23 cellular contexts compared by ENCODE assay signal in genomic region chr17:78224226-78225087, GRCh38. TPM values are rescaled to one million over a fixed set of nuclear protein-coding genes. Genes with fewer than 3 reads are reported as not detected.
DNase-seq lines count a peak whose midpoint lies in the region; ATAC-seq, FAIRE-seq and TF ChIP-seq lines count a peak whose summit lies in the region.
"Had no signal": no experiment of that assay in that cellular context is flagged by ENCODE, and none has a peak within 500 bp of the region (broad histone marks: within the 10 kb centered on the region; RNA-seq: fewer than 3 reads in every experiment).

No MANE protein-coding gene starts in this region.

- no peak for TF ChIP-seq CTCF in H1 (IDR thresholded peaks at IDR 0.05; ENCODE audit: control extremely low read depth in 1 of 3, insufficient read depth in 1 of 3, low read depth in 1 of 3, low read length in 3 of 3)
- no peak for TF ChIP-seq CTCF in nephron progenitor cell (IDR thresholded peaks at IDR 0.05)
- no peak for TF ChIP-seq CTCF in GM20000 (IDR thresholded peaks at IDR 0.05; ENCODE audit: extremely low read depth, missing control alignments)

- no peaks in the 10 kb centered on the region for H3K9me3 Mint-ChIP-seq in CD4-positive, CD25-positive, alpha-beta regulatory T cell
- H3K9me3 Mint-ChIP-seq in nephron progenitor cell, result no peaks in the 10 kb centered on the region
- H3K9me3 Mint-ChIP-seq: natural killer cell; stimulated activated memory B cell treated with anti-CD40 and anti-IgM and Interleukin-4, amounts not matched to agents 10 μg/mL and 1 μg/mL and 100 μg/mL, for 72 hours had no signal

- peaks cover 0 to 3% of the 10 kb centered on the region in 2 experiments for H4K20me1 ChIP-seq in H1 (replicated peaks in 1 of 2; ENCODE audit: control insufficient read depth in 1 of 2, insufficient read depth in 2 of 2, low read length in 2 of 2)

- H4K8ac ChIP-seq in H1 (ENCODE audit: extremely low read depth, insufficient read depth, low read length), result no peak overlapping the region

- H3K4me1 Mint-ChIP-seq in CD4-positive, CD25-positive, alpha-beta regulatory T cell, result peaks cover 0 to 17% (median 2%) of the 10 kb centered on the region in 4 donors
- peaks cover 21% of the 10 kb centered on the region for H3K4me1 Mint-ChIP-seq in nephron progenitor cell

- H3K18ac ChIP-seq in H1 (ENCODE audit: extremely low read depth, low read length), result no peak overlapping the region

- no peak for FAIRE-seq in H1 (lab: Jason Lieb, UNC)
- FAIRE-seq: RCC 7860 had no signal

- H2AFZ ChIP-seq in H1 (ENCODE audit: low read length), result no peak overlapping the region

- no peak overlapping the region for H3K14ac ChIP-seq in H1 (ENCODE audit: insufficient read length)

- peak overlapping the region in 2 of 3 donors; percentile 11 to 56 for H3K27ac Mint-ChIP-seq in CD4-positive, CD25-positive, alpha-beta regulatory T cell
- peak overlapping the region; percentile 91 for H3K27ac Mint-ChIP-seq in nephron progenitor cell
- H3K27ac Mint-ChIP-seq: activated naive CD8-positive, alpha-beta T cell; natural killer cell; stimulated activated memory B cell treated with anti-CD40 and anti-IgM and Interleukin-4, amounts not matched to agents 10 μg/mL and 1 μg/mL and 100 μg/mL, for 72 hours had no signal

- H4K91ac ChIP-seq in H1 (replicated peaks; ENCODE audit: insufficient read length, low read length), result no peak overlapping the region

- no peak overlapping the region for H3K9ac ChIP-seq in H1 (replicated peaks in 1 of 4; ENCODE audit: extremely low read depth in 1 of 4, low read depth in 3 of 4, low read length in 3 of 4)

- no peak overlapping the region for H3K27ac ChIP-seq in CD4-positive, CD25-positive, alpha-beta regulatory T cell (ENCODE audit: insufficient read depth, low read length, poor library complexity, severe bottlenecking)
- no peak overlapping the region for H3K27ac ChIP-seq in H1 (ENCODE audit: low read depth, low read length)

- H3K4me3 Mint-ChIP-seq in CD4-positive, CD25-positive, alpha-beta regulatory T cell, result no peak overlapping the region
- no peak overlapping the region for H3K4me3 Mint-ChIP-seq in nephron progenitor cell
- H3K4me3 Mint-ChIP-seq: activated naive CD8-positive, alpha-beta T cell; natural killer cell; stimulated activated memory B cell treated with anti-CD40 and anti-IgM and Interleukin-4, amounts not matched to agents 10 μg/mL and 1 μg/mL and 100 μg/mL, for 72 hours had no signal

- no peaks in the 10 kb centered on the region for H3K9me3 ChIP-seq in CD4-positive, CD25-positive, alpha-beta regulatory T cell (ENCODE audit: control insufficient read depth in 2 of 2, low read length in 2 of 2)
- no peaks in the 10 kb centered on the region for H3K9me3 ChIP-seq in H1 (ENCODE audit: insufficient read depth in 2 of 2, low read depth in 1 of 2, low read length in 1 of 2)
- H3K9me3 ChIP-seq: heart left ventricle, right lobe of liver, uterus had no signal

- H2BK20ac ChIP-seq in H1 (ENCODE audit: low read length), result no peak overlapping the region

- H3K27me3 Mint-ChIP-seq in CD4-positive, CD25-positive, alpha-beta regulatory T cell, result peaks cover 5% of the 10 kb centered on the region
- peaks cover 20% of the 10 kb centered on the region for H3K27me3 Mint-ChIP-seq in nephron progenitor cell (ENCODE audit: low read depth, poor library complexity)

- no peaks in the 10 kb centered on the region for H3K23me2 ChIP-seq in H1 (ENCODE audit: low read depth, low read length)

- H3K4me2 ChIP-seq in H1 (ENCODE audit: insufficient read depth in 1 of 2, low read depth in 2 of 2, low read length in 2 of 2), result no peak overlapping the region

- H2BK15ac ChIP-seq in H1 (ENCODE audit: low read length), result no peak overlapping the region

- no peak for ATAC-seq in CD4-positive, CD25-positive, alpha-beta regulatory T cell (ENCODE audit: low read depth in 2 of 2)
- ATAC-seq: heart left ventricle; natural killer cell; stimulated activated memory B cell treated with anti-CD40 and anti-IgM and Interleukin-4, amounts not matched to agents 10 μg/mL and 1 μg/mL and 100 μg/mL, for 72 hours had no signal

- no peak for TF ChIP-seq EP300 in H1 (IDR thresholded peaks at IDR 0.05; ENCODE audit: borderline replicate concordance in 1 of 2, low read depth in 2 of 2, low read length in 2 of 2)

- intact Hi-C loops in posterior vena cava (cut with DNase I), result no loop called here

- no peak overlapping the region for H2BK5ac ChIP-seq in H1 (ENCODE audit: low read depth, low read length)

- no peaks in the 10 kb centered on the region for H3K36me3 ChIP-seq in CD4-positive, CD25-positive, alpha-beta regulatory T cell (ENCODE audit: control insufficient read depth, insufficient read depth, low read length)
- H3K36me3 ChIP-seq in H1 (ENCODE audit: control insufficient read depth in 2 of 4, insufficient read depth in 4 of 4, low read length in 3 of 4), result peaks cover 13 to 37% (median 26%) of the 10 kb centered on the region in 4 experiments
- H3K36me3 ChIP-seq: right lobe of liver, uterus had no signal

- DNase-seq in CD4-positive, CD25-positive, alpha-beta regulatory T cell, result no peak
- DNase-seq in NCI-H82 treated with DMSO at 0.1 percent for 48 hours (lab: John Stamatoyannopoulos, UW; ENCODE audit: unreplicated experiment) (peak; percentile 44), H1 (ENCODE audit: low read depth in 1 of 2, low spot score in 2 of 2) (no peak), nephron progenitor cell (no peak), COLO829 (ENCODE audit: low spot score) (no peak), NCI-H1417 (lab: John Stamatoyannopoulos, UW) (no peak), posterior vena cava (ENCODE audit: low spot score) (no peak), GM20000 (ENCODE audit: low spot score) (no peak)
- DNase-seq: ACHN; activated CD4-positive, alpha-beta T cell treated with anti-CD3 and anti-CD28 coated beads for 1 hour; Calu3; GOT3; heart left ventricle; natural killer cell; NCI-H1048; NCI-H526; right lobe of liver; uterus had no signal

- no peaks in the 10 kb centered on the region for H3K36me3 Mint-ChIP-seq in CD4-positive, CD25-positive, alpha-beta regulatory T cell
- peaks cover 31% of the 10 kb centered on the region for H3K36me3 Mint-ChIP-seq in nephron progenitor cell (ENCODE audit: low read depth)
- H3K36me3 Mint-ChIP-seq: activated naive CD8-positive, alpha-beta T cell; natural killer cell; stimulated activated memory B cell treated with anti-CD40 and anti-IgM and Interleukin-4, amounts not matched to agents 10 μg/mL and 1 μg/mL and 100 μg/mL, for 72 hours had no signal

- WGBS in H1 (ENCODE audit: extremely low coverage in 1 of 2, insufficient coverage in 1 of 2, insufficient read length in 1 of 2, insufficient replicate concordance in 2 of 2, low coverage in 1 of 2, low lambda C conversion rate in 2 of 2, missing lambda C conversion rate in 1 of 2), 2 experiments, result 91% methylated on average over 27 of the region's 27 CpGs; no CpG with 5 or more reads in 1 of the 2 experiments

- H3K4ac ChIP-seq in H1 (replicated peaks; ENCODE audit: insufficient read length, low read depth, low read length), result no peak overlapping the region

- no peaks in the 10 kb centered on the region for H3K4me1 ChIP-seq in CD4-positive, CD25-positive, alpha-beta regulatory T cell (ENCODE audit: control insufficient read depth, insufficient read depth, low read length, poor library complexity, severe bottlenecking)
- H3K4me1 ChIP-seq in H1 (replicated peaks in 1 of 4; ENCODE audit: control insufficient read depth in 3 of 4, insufficient read depth in 4 of 4, low read length in 3 of 4), result peaks cover 0 to 3% (median 1%) of the 10 kb centered on the region in 4 experiments; a peak in 3 of 7 replicates
- H3K4me1 ChIP-seq: right lobe of liver, uterus had no signal

- no peaks in the 10 kb centered on the region for H3K27me3 ChIP-seq in CD4-positive, CD25-positive, alpha-beta regulatory T cell (ENCODE audit: control insufficient read depth, insufficient read depth, low read length)
- H3K27me3 ChIP-seq in H1 (replicated peaks in 1 of 4; ENCODE audit: control insufficient read depth in 3 of 4, extremely low read depth in 1 of 4, insufficient read depth in 3 of 4, low read length in 3 of 4), result no peaks in the 10 kb centered on the region
- H3K27me3 ChIP-seq: heart left ventricle, right lobe of liver, uterus had no signal

- H3K4me3 ChIP-seq in CD4-positive, CD25-positive, alpha-beta regulatory T cell (ENCODE audit: low read depth, low read length), result no peak overlapping the region
- no peak overlapping the region for H3K4me3 ChIP-seq in H1 (ENCODE audit: extremely low read depth in 1 of 4, insufficient read depth in 2 of 4, low read depth in 3 of 4, low read length in 4 of 4)
- H3K4me3 ChIP-seq: heart left ventricle, right lobe of liver, uterus had no signal

- TF ChIP-seq POLR2A in H1 (IDR thresholded peaks at IDR 0.05; ENCODE audit: control extremely low read depth in 1 of 2, low read depth in 2 of 2, low read length in 2 of 2), result no peak

- CTCF ChIA-PET in H1 (lab: Charles Lee; ENCODE audit: partially characterized antibody), result interaction anchor here (0.6 to 3.3 kb wide), 5 partner anchors 10 to 280 kb away, joined by 3 to 27 read pairs (median 4); no protein-coding TSS in a partner anchor

- H2AK5ac ChIP-seq in H1 (ENCODE audit: low read depth, low read length), result no peak overlapping the region

- no peaks in the 10 kb centered on the region; the same call in 1 of the 2 replicates for H3K79me1 ChIP-seq in H1 (ENCODE audit: low read depth, low read length)

- no peak overlapping the region for H3K56ac ChIP-seq in H1 (replicated peaks; ENCODE audit: insufficient read length, low read depth, low read length)

- no peak overlapping the region for H2BK12ac ChIP-seq in H1 (ENCODE audit: low read depth, low read length)

- POLR2A ChIA-PET in H1 (lab: Charles Lee; ENCODE audit: partially characterized antibody), result interaction anchor here (0.6 to 4.1 kb wide), 6 partner anchors 11 to 71 kb away, joined by 3 to 19 read pairs (median 12); partner anchors contain the start of genes AFMID, BIRC5 and TK1

- H3K23ac ChIP-seq in H1 (ENCODE audit: insufficient read length), result no peak overlapping the region

- H4K5ac ChIP-seq in H1 (ENCODE audit: insufficient read length, low read depth, low read length), result no peak overlapping the region

- H2BK120ac ChIP-seq in H1 (replicated peaks; ENCODE audit: low read depth, low read length), result no peak overlapping the region

- TF ChIP-seq RAD21 in H1 (IDR thresholded peaks at IDR 0.05 in 1 of 2, conservative IDR thresholded peaks at IDR 0.05 in 1 of 2; ENCODE audit: low read depth in 2 of 2, low read length in 2 of 2), result no peak

- H3K79me2 ChIP-seq in H1 (ENCODE audit: control insufficient read depth in 1 of 2, insufficient read depth in 2 of 2, low read length in 2 of 2), result peaks cover 0 to 2% of the 10 kb centered on the region in 2 experiments; a peak in 1 of 4 replicates

RNA-seq across cellular contexts. Expression of gene TMEM235, which starts 7.0 kb away (rescaled TPM):
- not detected for total RNA-seq in CD4-positive, CD25-positive, alpha-beta regulatory T cell
- not detected for polyA plus RNA-seq in CD4-positive, CD25-positive, alpha-beta regulatory T cell
- total RNA-seq in H1 (2021; fragmentation: NEBNext Ultra II Directional; extraction: Animal tissue kit (Norgen Biotek cat#: 25700)), result 0.15 TPM in 1 of 2 replicates, not detected in the other
- 0.05 and 0.14 TPM in 2 replicates for polyA plus RNA-seq in H1 (2011; rRNA removed)
- polyA plus RNA-seq in H1 (2011; cell fraction: cytosol; rRNA removed), result 0.17 TPM
- 0.68 TPM for polyA plus RNA-seq in H1 (2011; cell fraction: nucleus; rRNA removed)
- polyA plus RNA-seq in H1 (2012, experiment 1 of 2), result 0.13 to 0.36 TPM (median 0.23 TPM) in 4 replicates
- polyA plus RNA-seq in H1 (2012, experiment 2 of 2), result not detected
- polyA plus RNA-seq in H1 (2013, experiment 1 of 2), result 0.02 TPM
- not detected for polyA plus RNA-seq in H1 (2013, experiment 2 of 2)
- not detected in 2 replicates for polyA minus RNA-seq in H1 (2011; rRNA and poly(A)+ RNA removed)
- not detected for polyA minus RNA-seq in H1 (2011; cell fraction: cytosol; rRNA and poly(A)+ RNA removed)
- not detected for polyA minus RNA-seq in H1 (2011; cell fraction: nucleus; rRNA and poly(A)+ RNA removed)
- total RNA-seq in posterior vena cava, result not detected
- total RNA-seq: Calu3; epithelial cell of proximal tubule; heart left ventricle; natural killer cell; right lobe of liver; T-helper 1 cell treated with Interleukin-12 subunit alpha and Interleukin-12 subunit beta and Interleukin-4 antibody, amounts not matched to agents 30 ng/mL and 1 ng/mL, for 36 hours; uterus had no signal
- polyA plus RNA-seq: heart left ventricle had no signal

RNA-seq across cellular contexts. Expression of gene BIRC5, which starts 10.4 kb away (rescaled TPM):
- total RNA-seq in CD4-positive, CD25-positive, alpha-beta regulatory T cell, result 2.7 TPM
- 10 to 100 TPM in 1 of 4 donors, 1 to 10 TPM in 3; 2.8 to 11.5 (median 7.5) TPM for polyA plus RNA-seq in CD4-positive, CD25-positive, alpha-beta regulatory T cell
- 106 and 108 TPM in 2 replicates for total RNA-seq in H1 (2021; fragmentation: NEBNext Ultra II Directional; extraction: Animal tissue kit (Norgen Biotek cat#: 25700))
- polyA plus RNA-seq in H1 (2011; rRNA removed), result 42.2 and 48.8 TPM in 2 replicates
- polyA plus RNA-seq in H1 (2011; cell fraction: cytosol; rRNA removed), result 53.5 TPM
- polyA plus RNA-seq in H1 (2011; cell fraction: nucleus; rRNA removed), result 78.0 TPM
- polyA plus RNA-seq in H1 (2012, experiment 1 of 2), result 58.7 to 71.7 TPM (median 68.1 TPM) in 4 replicates
- 111 TPM for polyA plus RNA-seq in H1 (2012, experiment 2 of 2)
- polyA plus RNA-seq in H1 (2013, experiment 1 of 2), result 64.6 TPM
- 66.0 TPM for polyA plus RNA-seq in H1 (2013, experiment 2 of 2)
- 39.6 and 46.5 TPM in 2 replicates for polyA minus RNA-seq in H1 (2011; rRNA and poly(A)+ RNA removed)
- 43.1 TPM for polyA minus RNA-seq in H1 (2011; cell fraction: cytosol; rRNA and poly(A)+ RNA removed)
- 41.5 TPM for polyA minus RNA-seq in H1 (2011; cell fraction: nucleus; rRNA and poly(A)+ RNA removed)
- 1 to 10 TPM in 1 of 2 donors, under 1 TPM in 1; 0.19 to 1.7 TPM for total RNA-seq in posterior vena cava

RNA-seq across cellular contexts. Expression of gene AFMID, which starts 37.3 kb away (rescaled TPM):
- total RNA-seq in CD4-positive, CD25-positive, alpha-beta regulatory T cell, result 3.5 TPM
- polyA plus RNA-seq in CD4-positive, CD25-positive, alpha-beta regulatory T cell, result 1 to 10 TPM; 1.8 to 5.5 (median 2.6) TPM
- total RNA-seq in H1 (2021; fragmentation: NEBNext Ultra II Directional; extraction: Animal tissue kit (Norgen Biotek cat#: 25700)), result 53.0 and 54.8 TPM in 2 replicates
- polyA plus RNA-seq in H1 (2011; rRNA removed), result 49.0 and 61.6 TPM in 2 replicates
- 63.2 TPM for polyA plus RNA-seq in H1 (2011; cell fraction: cytosol; rRNA removed)
- 58.5 TPM for polyA plus RNA-seq in H1 (2011; cell fraction: nucleus; rRNA removed)
- polyA plus RNA-seq in H1 (2012, experiment 1 of 2), result 47.6 to 75.1 TPM (median 68.4 TPM) in 4 replicates
- 91.1 TPM for polyA plus RNA-seq in H1 (2012, experiment 2 of 2)
- polyA plus RNA-seq in H1 (2013, experiment 1 of 2), result 40.1 TPM
- 39.2 TPM for polyA plus RNA-seq in H1 (2013, experiment 2 of 2)
- polyA minus RNA-seq in H1 (2011; rRNA and poly(A)+ RNA removed), result 55.5 and 83.5 TPM in 2 replicates
- polyA minus RNA-seq in H1 (2011; cell fraction: cytosol; rRNA and poly(A)+ RNA removed), result 30.7 TPM
- polyA minus RNA-seq in H1 (2011; cell fraction: nucleus; rRNA and poly(A)+ RNA removed), result 42.0 TPM
- total RNA-seq in posterior vena cava, result 10 to 100 TPM in 1 of 2 donors, 1 to 10 TPM in 1; 6.1 to 13.6 TPM

RNA-seq across cellular contexts. Expression of gene TK1, which starts 37.6 kb away (rescaled TPM):
- 3.2 TPM for total RNA-seq in CD4-positive, CD25-positive, alpha-beta regulatory T cell
- 10 to 100 TPM; 12.4 to 33.8 (median 15.0) TPM for polyA plus RNA-seq in CD4-positive, CD25-positive, alpha-beta regulatory T cell
- total RNA-seq in H1 (2021; fragmentation: NEBNext Ultra II Directional; extraction: Animal tissue kit (Norgen Biotek cat#: 25700)), result 66.9 and 76.5 TPM in 2 replicates
- 147 and 170 TPM in 2 replicates for polyA plus RNA-seq in H1 (2011; rRNA removed)
- 150 TPM for polyA plus RNA-seq in H1 (2011; cell fraction: cytosol; rRNA removed)
- 168 TPM for polyA plus RNA-seq in H1 (2011; cell fraction: nucleus; rRNA removed)
- 50.8 to 96.9 TPM (median 88.1 TPM) in 4 replicates for polyA plus RNA-seq in H1 (2012, experiment 1 of 2)
- 148 TPM for polyA plus RNA-seq in H1 (2012, experiment 2 of 2)
- 57.7 TPM for polyA plus RNA-seq in H1 (2013, experiment 1 of 2)
- 54.1 TPM for polyA plus RNA-seq in H1 (2013, experiment 2 of 2)
- 110 and 113 TPM in 2 replicates for polyA minus RNA-seq in H1 (2011; rRNA and poly(A)+ RNA removed)
- polyA minus RNA-seq in H1 (2011; cell fraction: cytosol; rRNA and poly(A)+ RNA removed), result 54.3 TPM
- polyA minus RNA-seq in H1 (2011; cell fraction: nucleus; rRNA and poly(A)+ RNA removed), result 42.3 TPM
- total RNA-seq in posterior vena cava, result 1 to 10 TPM; 1.1 to 1.4 TPM

RNA-seq across cellular contexts. Expression of gene SYNGR2, which starts 56.1 kb away (rescaled TPM):
- 58.5 TPM for total RNA-seq in CD4-positive, CD25-positive, alpha-beta regulatory T cell
- 100 to 1,000 TPM; 156 to 180 (median 170) TPM for polyA plus RNA-seq in CD4-positive, CD25-positive, alpha-beta regulatory T cell
- total RNA-seq in H1 (2021; fragmentation: NEBNext Ultra II Directional; extraction: Animal tissue kit (Norgen Biotek cat#: 25700)), result 48.4 and 50.0 TPM in 2 replicates
- 139 and 209 TPM in 2 replicates for polyA plus RNA-seq in H1 (2011; rRNA removed)
- 92.9 TPM for polyA plus RNA-seq in H1 (2011; cell fraction: cytosol; rRNA removed)
- 102 TPM for polyA plus RNA-seq in H1 (2011; cell fraction: nucleus; rRNA removed)
- 32.5 to 57.4 TPM (median 51.2 TPM) in 4 replicates for polyA plus RNA-seq in H1 (2012, experiment 1 of 2)
- polyA plus RNA-seq in H1 (2012, experiment 2 of 2), result 37.5 TPM
- polyA plus RNA-seq in H1 (2013, experiment 1 of 2), result 42.0 TPM
- 51.5 TPM for polyA plus RNA-seq in H1 (2013, experiment 2 of 2)
- 53.5 and 79.1 TPM in 2 replicates for polyA minus RNA-seq in H1 (2011; rRNA and poly(A)+ RNA removed)
- polyA minus RNA-seq in H1 (2011; cell fraction: cytosol; rRNA and poly(A)+ RNA removed), result 28.6 TPM
- 27.7 TPM for polyA minus RNA-seq in H1 (2011; cell fraction: nucleus; rRNA and poly(A)+ RNA removed)
- total RNA-seq in posterior vena cava, result 10 to 100 TPM; 44.5 to 58.1 TPM

Comparison
In these comparisons a context has a peak if more than half of its experiments do, and no peak if none do; other contexts are left out.
1. RNA of gene BIRC5, which starts 10.4 kb away (total RNA-seq): 106 to 108 TPM in H1; 2.7 TPM in CD4-positive, CD25-positive, alpha-beta regulatory T cell (single experiment) and 0.19 to 1.7 TPM in posterior vena cava; every median in the first group is over 10 times any median in the second.